21 cellular contexts compared by ENCODE assay signal in the genomic region with DNA sequence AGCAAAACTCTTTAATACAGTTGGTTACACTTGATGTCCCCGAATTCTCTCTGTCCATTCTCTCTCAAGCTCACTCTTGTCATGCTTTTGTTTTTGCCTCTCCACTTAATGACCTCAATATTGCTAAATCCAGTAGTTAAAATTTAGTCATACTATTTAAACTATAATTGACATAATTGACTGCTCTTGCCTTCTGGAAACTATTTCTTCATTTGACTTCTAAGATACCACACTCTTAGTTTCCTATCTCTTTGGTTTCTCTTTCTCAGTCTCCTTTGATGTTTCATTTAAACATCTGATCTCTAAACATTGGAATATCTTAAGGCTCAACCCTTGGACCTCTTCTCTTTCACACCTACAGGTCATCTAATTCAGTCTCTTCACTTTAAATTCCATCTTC.
DNase-seq lines count a peak whose midpoint lies in the region; ATAC-seq lines count a peak whose summit lies in the region.
"Had no signal": no experiment of that assay in that cellular context is flagged by ENCODE, and none has a peak within 500 bp of the region (broad histone marks: within the 10 kb centered on the region; RNA-seq: fewer than 3 reads in every experiment).

No MANE protein-coding gene starts in this region.

- no peak for DNase-seq in activated CD4-positive, alpha-beta T cell treated with anti-CD3 and anti-CD28 coated beads for 36 hours
- DNase-seq in activated CD4-positive, alpha-beta T cell treated with anti-CD3 and anti-CD28 coated beads for 1 hour = no peak
- DNase-seq in activated naive CD4-positive, alpha-beta T cell treated with anti-CD3 and anti-CD28 coated beads for 36 hours = no peak
- no peak for DNase-seq in stimulated activated naive CD8-positive, alpha-beta T cell treated with anti-CD3 and anti-CD28 coated beads, Interleukin-15, Interleukin-2, amounts not matched to agents 100 U/mL and 50 U/mL, for 24 hours
- no peak for DNase-seq in activated effector memory CD4-positive, alpha-beta T cell treated with anti-CD3 and anti-CD28 coated beads, Interleukin-2, amount 50 U/mL, for 16 hours
- DNase-seq: ACHN; BE2C; C1 segment of cervical spinal cord; CD4-positive, CD25-positive, alpha-beta regulatory T cell; CD8-positive, alpha-beta memory T cell; COR-L47; DMS 273 treated with DMSO at 0.1 percent for 48 hours; DMS53; DND-41; EL; H9 had no signal

- POLR2A ChIA-PET in activated CD4-positive, alpha-beta T cell treated with anti-CD3 and anti-CD28 coated beads for 36 hours (lab: Charles Lee) = no interaction called here

- CTCF ChIA-PET in activated CD4-positive, alpha-beta T cell treated with anti-CD3 and anti-CD28 coated beads for 36 hours (lab: Charles Lee) = interaction anchor here (2.4 kb wide), 1 partner anchor 11 kb away, joined by 7 read pairs; no protein-coding TSS in a partner anchor
- CTCF ChIA-PET in activated naive CD4-positive, alpha-beta T cell treated with anti-CD3 and anti-CD28 coated beads for 36 hours (lab: Charles Lee) = interaction anchor here (0.6 kb wide), 1 partner anchor 29 kb away, joined by 3 read pairs; no protein-coding TSS in a partner anchor

- intact Hi-C loops in activated CD4-positive, alpha-beta T cell treated with anti-CD3 and anti-CD28 coated beads for 36 hours (cut with DNase I, micrococcal nuclease) = no loop called here
- intact Hi-C loops in activated naive CD4-positive, alpha-beta T cell treated with anti-CD3 and anti-CD28 coated beads for 36 hours (cut with micrococcal nuclease) = no loop called here

- peaks cover 3% of the 10 kb centered on the region for H3K27me3 Mint-ChIP-seq in activated CD4-positive, alpha-beta T cell treated with anti-CD3 and anti-CD28 coated beads for 36 hours
- no peaks in the 10 kb centered on the region for H3K27me3 Mint-ChIP-seq in activated naive CD4-positive, alpha-beta T cell treated with anti-CD3 and anti-CD28 coated beads, Interleukin-2, amount 50 U/mL, for 24 hours
- H3K27me3 Mint-ChIP-seq in activated naive CD4-positive, alpha-beta T cell treated with anti-CD3 and anti-CD28 coated beads for 36 hours (ENCODE audit: low read depth) = no peaks in the 10 kb centered on the region
- peaks cover 15% of the 10 kb centered on the region for H3K27me3 Mint-ChIP-seq in activated T-helper 17 cell treated with anti-CD3 and anti-CD28 coated beads, Interleukin-2, amount 50 U/mL, for 72 hours

- H3K4me1 Mint-ChIP-seq in activated CD4-positive, alpha-beta T cell treated with anti-CD3 and anti-CD28 coated beads for 36 hours = peaks cover 9% of the 10 kb centered on the region
- H3K4me1 Mint-ChIP-seq in activated naive CD4-positive, alpha-beta T cell treated with anti-CD3 and anti-CD28 coated beads, Interleukin-2, amount 50 U/mL, for 24 hours = peaks cover 8% of the 10 kb centered on the region
- H3K4me1 Mint-ChIP-seq in activated naive CD4-positive, alpha-beta T cell treated with anti-CD3 and anti-CD28 coated beads for 36 hours (ENCODE audit: low read depth) = peaks cover 6% of the 10 kb centered on the region
- peaks cover 5% of the 10 kb centered on the region for H3K4me1 Mint-ChIP-seq in activated T-helper 17 cell treated with anti-CD3 and anti-CD28 coated beads, Interleukin-2, amount 50 U/mL, for 72 hours
- H3K4me1 Mint-ChIP-seq: CD8-positive, alpha-beta memory T cell had no signal

- H3K9me3 Mint-ChIP-seq in activated CD4-positive, alpha-beta T cell treated with anti-CD3 and anti-CD28 coated beads for 36 hours (ENCODE audit: low read depth) = peaks cover 1% of the 10 kb centered on the region
- peaks cover 7% of the 10 kb centered on the region for H3K9me3 Mint-ChIP-seq in activated naive CD4-positive, alpha-beta T cell treated with anti-CD3 and anti-CD28 coated beads, Interleukin-2, amount 50 U/mL, for 24 hours
- no peaks in the 10 kb centered on the region for H3K9me3 Mint-ChIP-seq in activated naive CD4-positive, alpha-beta T cell treated with anti-CD3 and anti-CD28 coated beads for 36 hours
- no peaks in the 10 kb centered on the region for H3K9me3 Mint-ChIP-seq in activated T-helper 17 cell treated with anti-CD3 and anti-CD28 coated beads, Interleukin-2, amount 50 U/mL, for 72 hours
- H3K9me3 Mint-ChIP-seq: CD8-positive, alpha-beta memory T cell; H9 had no signal

- no peak overlapping the region for H3K27ac Mint-ChIP-seq in activated CD4-positive, alpha-beta T cell treated with anti-CD3 and anti-CD28 coated beads for 36 hours
- H3K27ac Mint-ChIP-seq in activated naive CD4-positive, alpha-beta T cell treated with anti-CD3 and anti-CD28 coated beads, Interleukin-2, amount 50 U/mL, for 24 hours = peak overlapping the region; percentile 4
- no peak overlapping the region for H3K27ac Mint-ChIP-seq in activated naive CD4-positive, alpha-beta T cell treated with anti-CD3 and anti-CD28 coated beads for 36 hours
- H3K27ac Mint-ChIP-seq in activated T-helper 17 cell treated with anti-CD3 and anti-CD28 coated beads, Interleukin-2, amount 50 U/mL, for 72 hours = no peak overlapping the region
- H3K27ac Mint-ChIP-seq: CD4-positive, CD25-positive, alpha-beta regulatory T cell; CD8-positive, alpha-beta memory T cell; H9 had no signal

- no peak overlapping the region for H3K4me3 Mint-ChIP-seq in activated CD4-positive, alpha-beta T cell treated with anti-CD3 and anti-CD28 coated beads for 36 hours
- no peak overlapping the region for H3K4me3 Mint-ChIP-seq in activated naive CD4-positive, alpha-beta T cell treated with anti-CD3 and anti-CD28 coated beads, Interleukin-2, amount 50 U/mL, for 24 hours
- H3K4me3 Mint-ChIP-seq in activated naive CD4-positive, alpha-beta T cell treated with anti-CD3 and anti-CD28 coated beads for 36 hours = no peak overlapping the region
- no peak overlapping the region for H3K4me3 Mint-ChIP-seq in activated T-helper 17 cell treated with anti-CD3 and anti-CD28 coated beads, Interleukin-2, amount 50 U/mL, for 72 hours
- H3K4me3 Mint-ChIP-seq: CD4-positive, CD25-positive, alpha-beta regulatory T cell; CD8-positive, alpha-beta memory T cell; H9 had no signal

- peak; percentile 65 for ATAC-seq in activated CD4-positive, alpha-beta T cell treated with anti-CD3 and anti-CD28 coated beads for 36 hours
- peak; percentile 35 for ATAC-seq in activated T-helper 17 cell treated with anti-CD3 and anti-CD28 coated beads, Interleukin-2, amount 50 U/mL, for 72 hours (replicated peaks)
- ATAC-seq in stimulated activated naive CD8-positive, alpha-beta T cell treated with anti-CD3 and anti-CD28 coated beads, Interleukin-15, Interleukin-2, amounts not matched to agents 100 U/mL and 50 U/mL, for 24 hours = peak; percentile 43
- ATAC-seq in GM18517 (IDR thresholded peaks at IDR 0.05; ENCODE audit: unreplicated experiment) = no peak
- ATAC-seq: GM12878, HepG2 had no signal

- no peaks in the 10 kb centered on the region for H3K36me3 Mint-ChIP-seq in activated CD4-positive, alpha-beta T cell treated with anti-CD3 and anti-CD28 coated beads for 36 hours (ENCODE audit: low read depth)
- peaks cover 2% of the 10 kb centered on the region for H3K36me3 Mint-ChIP-seq in activated naive CD4-positive, alpha-beta T cell treated with anti-CD3 and anti-CD28 coated beads, Interleukin-2, amount 50 U/mL, for 24 hours
- no peaks in the 10 kb centered on the region for H3K36me3 Mint-ChIP-seq in activated naive CD4-positive, alpha-beta T cell treated with anti-CD3 and anti-CD28 coated beads for 36 hours (ENCODE audit: low read depth)
- no peaks in the 10 kb centered on the region for H3K36me3 Mint-ChIP-seq in activated T-helper 17 cell treated with anti-CD3 and anti-CD28 coated beads, Interleukin-2, amount 50 U/mL, for 72 hours (ENCODE audit: low read depth)
- H3K36me3 Mint-ChIP-seq: CD4-positive, CD25-positive, alpha-beta regulatory T cell; CD8-positive, alpha-beta memory T cell had no signal
